Comparison of ENCODE assay signal across 8 cellular contexts in genomic region chr17:33292184-33292980, GRCh38. TPM values are rescaled to one million over a fixed set of nuclear protein-coding genes. Genes with fewer than 3 reads are reported as not detected.
DNase-seq lines count a peak whose midpoint lies in the region; ATAC-seq and TF ChIP-seq lines count a peak whose summit lies in the region.

No MANE protein-coding gene starts in this region.

- H3K9ac ChIP-seq in adipocyte (ENCODE audit: low read length) = no peak overlapping the region

- under 1% methylated on average over 70 of the region's 72 CpGs for WGBS in urinary bladder

- no peak for ATAC-seq in HG03139 (IDR thresholded peaks at IDR 0.05; ENCODE audit: unreplicated experiment)

- DNase-seq in cardiac muscle cell (ENCODE audit: low read depth in 1 of 2, low spot score in 1 of 2) = peak; percentile 6 to 48
- DNase-seq in right atrium auricular region (ENCODE audit: low spot score) = no peak
- DNase-seq in adipocyte (ENCODE audit: low read depth) = no peak
- DNase-seq in iPS-NIHi11 (ENCODE audit: low spot score) = peak; percentile 73
- no peak for DNase-seq in activated effector memory CD4-positive, alpha-beta T cell treated with anti-CD3 and anti-CD28 coated beads, Interleukin-2, amount 50 U/mL, for 16 hours
- no peak for DNase-seq in CD1c-positive myeloid dendritic cell (ENCODE audit: extremely low spot score)

- H3K27me3 ChIP-seq in cardiac muscle cell (peaks cover 100% of the 10 kb centered on the region), right atrium auricular region (peaks cover 0 to 14% of the 10 kb centered on the region in 2 donors), adipocyte (replicated peaks; ENCODE audit: control insufficient read depth, insufficient read depth, low read length) (peaks cover 68% of the 10 kb centered on the region)

- H3K36me3 ChIP-seq in cardiac muscle cell = no peaks in the 10 kb centered on the region
- H3K36me3 ChIP-seq in right atrium auricular region = no peaks in the 10 kb centered on the region
- no peaks in the 10 kb centered on the region for H3K36me3 ChIP-seq in adipocyte (ENCODE audit: control insufficient read depth, insufficient read depth, low read length, severe bottlenecking)
- no peaks in the 10 kb centered on the region for H3K36me3 ChIP-seq in urinary bladder (ENCODE audit: insufficient read depth)

- no peaks in the 10 kb centered on the region for H3K4me1 ChIP-seq in cardiac muscle cell (ENCODE audit: low read depth)
- H3K4me1 ChIP-seq in right atrium auricular region = peaks cover 0 to 20% of the 10 kb centered on the region in 2 donors
- no peaks in the 10 kb centered on the region for H3K4me1 ChIP-seq in adipocyte (ENCODE audit: control insufficient read depth, insufficient read depth, low read length)
- peaks cover 4% of the 10 kb centered on the region for H3K4me1 ChIP-seq in urinary bladder (ENCODE audit: insufficient read depth)

- TF ChIP-seq CTCF in cardiac muscle cell (IDR thresholded peaks at IDR 0.05; ENCODE audit: low read depth, low read length) (no peak), right atrium auricular region (IDR thresholded peaks at IDR 0.05) (peak in 1 of 2 donors; percentile 43)

- H3K27ac ChIP-seq in cardiac muscle cell = no peak overlapping the region
- H3K27ac ChIP-seq in right atrium auricular region = no peak overlapping the region
- H3K27ac ChIP-seq in urinary bladder (ENCODE audit: low read depth) = no peak overlapping the region

- H3K4me3 ChIP-seq in cardiac muscle cell = peak overlapping the region; percentile 23
- H3K4me3 ChIP-seq in right atrium auricular region = peak overlapping the region in 1 of 2 donors; percentile 42
- H3K4me3 ChIP-seq in adipocyte (ENCODE audit: low read length) = peak overlapping the region; percentile 16
- H3K4me3 ChIP-seq in urinary bladder (ENCODE audit: low read depth, low read length) = peak overlapping the region; percentile 48

- H3K9me3 ChIP-seq in cardiac muscle cell (ENCODE audit: low read depth) (no peaks in the 10 kb centered on the region), right atrium auricular region (no peaks in the 10 kb centered on the region), adipocyte (ENCODE audit: control insufficient read depth, low read length) (no peaks in the 10 kb centered on the region)

RNA-seq across cellular contexts. Expression of gene ASIC2, which starts 0.7 kb away (rescaled TPM):
- total RNA-seq in cardiac muscle cell (not detected in 2 replicates), right atrium auricular region (under 1 TPM in 1 of 2 donors, not detected in 1; 0.75 TPM), urinary bladder (1.1 TPM)
- polyA plus RNA-seq in cardiac muscle cell (not detected in 2 replicates), urinary bladder (0.09 TPM)

Comparison
In these comparisons a context has a peak if more than half of its experiments do, and no peak if none do; other contexts are left out.
1. DNase-seq: peak in cardiac muscle cell (2 of 2) and iPS-NIHi11 (single experiment); none in right atrium auricular region (single experiment), adipocyte (single experiment), activated effector memory CD4-positive, alpha-beta T cell treated with anti-CD3 and anti-CD28 coated beads, Interleukin-2, amount 50 U/mL, for 16 hours (single experiment) and CD1c-positive myeloid dendritic cell (single experiment).